In the genomic region with DNA sequence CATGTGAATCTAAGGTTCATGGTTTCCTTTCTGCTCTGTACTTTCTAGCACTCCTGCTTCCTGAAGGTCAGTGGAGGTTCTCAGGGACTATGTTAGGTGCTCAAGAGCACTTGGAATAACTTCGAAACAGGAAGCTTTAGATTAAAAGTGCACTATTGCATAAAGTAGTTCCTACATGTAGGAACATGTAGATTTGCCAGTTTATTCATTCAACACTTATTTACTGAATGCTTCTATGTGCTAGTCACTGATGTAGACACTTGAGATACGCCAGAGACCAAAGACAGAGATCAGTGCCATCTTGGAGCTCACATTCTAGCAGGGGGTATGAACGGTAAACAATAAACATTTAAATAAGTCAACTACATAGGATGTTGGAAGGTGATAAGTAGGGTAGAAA, we compare ENCODE assay signal across 27 cellular contexts.
"Had no signal": no experiment of that assay in that cellular context is flagged by ENCODE, and none has a peak within 500 bp of the region (broad histone marks: within the 10 kb centered on the region; RNA-seq: fewer than 3 reads in every experiment).

No MANE protein-coding gene starts in this region.

- H3K4me3 ChIP-seq: coronary artery, dorsolateral prefrontal cortex, esophagus squamous epithelium, gastrocnemius medialis, heart right ventricle, left lung, lower lobe of right lung had no signal

- FAIRE-seq: colon, endothelial cell of umbilical vein, islet of Langerhans, kidney had no signal

- H3K9me3 ChIP-seq: esophagus squamous epithelium, gastrocnemius medialis, heart right ventricle, left lung, lower lobe of right lung had no signal

- H3K27me3 ChIP-seq: dorsolateral prefrontal cortex, esophagus squamous epithelium, gastrocnemius medialis, heart right ventricle, left lung had no signal

- H3K27ac ChIP-seq: coronary artery, dorsolateral prefrontal cortex, epithelial cell of prostate, esophagus squamous epithelium, gastrocnemius medialis, heart right ventricle, left lung, lower lobe of right lung had no signal

- H3K4me1 ChIP-seq: esophagus squamous epithelium, gastrocnemius medialis, heart right ventricle, left lung, lower lobe of right lung had no signal

- H3K36me3 ChIP-seq: esophagus squamous epithelium, gastrocnemius medialis, heart right ventricle, left lung, lower lobe of right lung had no signal

- DNase-seq: dermis blood vessel endothelial cell; dorsolateral prefrontal cortex; effector CD4-positive, alpha-beta T cell; effector memory CD4-positive, alpha-beta T cell; erythroblast; esophagus squamous epithelium; foreskin fibroblast; foreskin melanocyte; gastrocnemius medialis; glutamatergic neuron; head of caudate nucleus; heart right ventricle; hippocampal formation; kidney; left cardiac atrium; left lung; left ventricle myocardium superior; lower lobe of right lung; mesendoderm; midbrain; naive thymus-derived CD4-positive, alpha-beta T cell had no signal

- ATAC-seq: esophagus mucosa; gastrocnemius medialis; heart right ventricle; left cardiac atrium; left lung; left ventricle myocardium superior; lower lobe of right lung; naive thymus-derived CD4-positive, alpha-beta T cell had no signal
